In the genomic region with DNA sequence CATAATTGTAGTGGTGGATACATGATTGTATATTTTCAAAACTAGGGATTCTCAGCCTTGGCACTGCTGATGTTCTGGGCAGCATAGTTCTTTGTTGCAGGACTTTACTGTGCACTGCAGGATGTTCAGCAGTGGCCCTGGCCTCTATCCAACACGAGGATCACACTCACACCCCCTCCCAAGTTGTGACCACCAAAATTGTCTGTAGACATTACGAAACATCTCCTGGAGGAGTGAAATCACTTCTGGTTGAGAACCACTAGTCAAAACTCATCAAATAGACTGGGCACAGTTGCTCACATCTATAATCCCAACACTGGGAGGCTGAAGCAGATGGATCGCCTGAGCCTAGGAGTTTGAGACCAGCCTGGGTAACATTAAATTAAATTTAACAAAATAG, we compare ENCODE assay signal across 25 cellular contexts.
"Had no signal": no experiment of that assay in that cellular context is flagged by ENCODE, and none has a peak within 500 bp of the region (broad histone marks: within the 10 kb centered on the region; RNA-seq: fewer than 3 reads in every experiment).

No MANE protein-coding gene starts in this region.

- H3K4me2 ChIP-seq: neural progenitor cell had no signal

- H3K9ac ChIP-seq: neural progenitor cell had no signal

- H3K27ac Mint-ChIP-seq: immature natural killer cell; nephron; neural progenitor cell; stimulated activated memory B cell treated with anti-CD40 and anti-IgM and Interleukin-4, amounts not matched to agents 10 μg/mL and 1 μg/mL and 100 μg/mL, for 72 hours had no signal

- H3K27me3 ChIP-seq: dorsolateral prefrontal cortex, neural progenitor cell, sigmoid colon, spleen, testis, tibial artery, upper lobe of left lung had no signal

- FAIRE-seq: colon, frontal cortex, urothelium cell line had no signal

- H3K4me3 ChIP-seq: dorsolateral prefrontal cortex, lower lobe of right lung, neural progenitor cell, psoas muscle, sigmoid colon, skin epidermis, spleen, testis, tibial artery, upper lobe of left lung had no signal

- ATAC-seq: left ventricle myocardium superior; lower lobe of right lung; psoas muscle; right cardiac atrium; stimulated activated memory B cell treated with anti-CD40 and anti-IgM and Interleukin-4, amounts not matched to agents 10 μg/mL and 1 μg/mL and 100 μg/mL, for 72 hours; stimulated activated naive CD8-positive, alpha-beta T cell treated with anti-CD3 and anti-CD28 coated beads, Interleukin-15, Interleukin-2, amounts not matched to agents 100 U/mL and 50 U/mL, for 24 hours had no signal

- H3K4me1 ChIP-seq: psoas muscle, sigmoid colon, testis, tibial artery, upper lobe of left lung had no signal

- H3K36me3 Mint-ChIP-seq: neural progenitor cell; stimulated activated memory B cell treated with anti-CD40 and anti-IgM and Interleukin-4, amounts not matched to agents 10 μg/mL and 1 μg/mL and 100 μg/mL, for 72 hours had no signal

- H3K36me3 ChIP-seq: lower lobe of right lung, neural progenitor cell, sigmoid colon, spleen, tibial artery, upper lobe of left lung had no signal

- DNase-seq: dorsolateral prefrontal cortex; effector CD4-positive, alpha-beta T cell; hypothalamus; immature natural killer cell; islet precursor cell; kidney glomerular epithelial cell; left ventricle myocardium superior; lower lobe of right lung; psoas muscle; right cardiac atrium; sigmoid colon; spleen; stimulated activated CD4-positive, alpha-beta T cell treated with anti-CD3 and anti-CD28 coated beads, Interleukin-4, amount 100 ng/mL, for 4 hours; stimulated activated naive CD8-positive, alpha-beta T cell treated with anti-CD3 and anti-CD28 coated beads, Interleukin-15, Interleukin-2, amounts not matched to agents 100 U/mL and 50 U/mL, for 24 hours; substantia nigra; testis; tibial artery; upper lobe of left lung had no signal

- H3K4me3 Mint-ChIP-seq: immature natural killer cell; nephron; neural progenitor cell; stimulated activated memory B cell treated with anti-CD40 and anti-IgM and Interleukin-4, amounts not matched to agents 10 μg/mL and 1 μg/mL and 100 μg/mL, for 72 hours had no signal

- H3K27ac ChIP-seq: dorsolateral prefrontal cortex, lower lobe of right lung, neural progenitor cell, psoas muscle, sigmoid colon, skin epidermis, spleen, testis, tibial artery, upper lobe of left lung had no signal

- H3K4me1 Mint-ChIP-seq: nephron; stimulated activated memory B cell treated with anti-CD40 and anti-IgM and Interleukin-4, amounts not matched to agents 10 μg/mL and 1 μg/mL and 100 μg/mL, for 72 hours had no signal

- H3K9me3 ChIP-seq: sigmoid colon, testis had no signal

- H2AFZ ChIP-seq: neural progenitor cell had no signal
